12 cellular contexts compared by ENCODE assay signal in genomic region chr2:136255127-136255526, GRCh38.
"Had no signal": no experiment of that assay in that cellular context is flagged by ENCODE, and none has a peak within 500 bp of the region (broad histone marks: within the 10 kb centered on the region; RNA-seq: fewer than 3 reads in every experiment).

No MANE protein-coding gene starts in this region.

- H3K4me3 ChIP-seq: colonic mucosa, heart left ventricle, psoas muscle, tibial artery, uterus had no signal

- H3K36me3 ChIP-seq: colonic mucosa, heart left ventricle, tibial artery, uterus had no signal

- H3K4me1 ChIP-seq: colonic mucosa, psoas muscle, tibial artery, uterus had no signal

- DNase-seq: activated CD4-positive, alpha-beta T cell treated with anti-CD3 and anti-CD28 coated beads, Interleukin-2, amount 10 ng/mL, durations not matched to agents 7 days and 5 days; activated T-cell treated with anti-CD3 and anti-CD28 coated beads, Interleukin-2, amount 50 U/mL, for 4 hours; colonic mucosa; effector CD4-positive, alpha-beta T cell; heart left ventricle; psoas muscle; tibial artery; uterus had no signal

- H3K9me3 Mint-ChIP-seq: activated T-cell treated with anti-CD3 and anti-CD28 coated beads, Interleukin-2, amount 50 U/mL, for 4 hours; natural killer cell treated with Interleukin-12 subunit alpha and Interleukin-12 subunit beta and Interleukin-15 and Interleukin-18, amount 100 ng/mL, for 72 hours; T-helper 1 cell treated with Interleukin-12 subunit alpha and Interleukin-12 subunit beta and Interleukin-4 antibody, amounts not matched to agents 30 μg/mL and 1 μg/mL, for 36 hours had no signal

- H3K36me3 Mint-ChIP-seq: natural killer cell treated with Interleukin-12 subunit alpha and Interleukin-12 subunit beta and Interleukin-15 and Interleukin-18, amount 100 ng/mL, for 72 hours had no signal

- H3K27ac Mint-ChIP-seq: activated CD4-positive, alpha-beta T cell treated with anti-CD3 and anti-CD28 coated beads, Interleukin-2, amount 10 ng/mL, durations not matched to agents 7 days and 5 days; T-helper 1 cell treated with Interleukin-12 subunit alpha and Interleukin-12 subunit beta and Interleukin-4 antibody, amounts not matched to agents 30 μg/mL and 1 μg/mL, for 36 hours had no signal

- H3K27ac ChIP-seq: colonic mucosa, psoas muscle, tibial artery, uterus had no signal

- H3K9me3 ChIP-seq: colonic mucosa, heart left ventricle, psoas muscle, tibial artery, uterus had no signal

- FAIRE-seq: frontal cortex, islet of Langerhans had no signal

- H3K4me3 Mint-ChIP-seq: activated CD4-positive, alpha-beta T cell treated with anti-CD3 and anti-CD28 coated beads, Interleukin-2, amount 10 ng/mL, durations not matched to agents 7 days and 5 days; activated T-cell treated with anti-CD3 and anti-CD28 coated beads, Interleukin-2, amount 50 U/mL, for 4 hours; natural killer cell treated with Interleukin-12 subunit alpha and Interleukin-12 subunit beta and Interleukin-15 and Interleukin-18, amount 100 ng/mL, for 72 hours; T-helper 1 cell treated with Interleukin-12 subunit alpha and Interleukin-12 subunit beta and Interleukin-4 antibody, amounts not matched to agents 30 μg/mL and 1 μg/mL, for 36 hours had no signal

- H3K27me3 ChIP-seq: colonic mucosa, heart left ventricle, tibial artery, uterus had no signal

- ATAC-seq: activated T-cell treated with anti-CD3 and anti-CD28 coated beads, Interleukin-2, amount 50 U/mL, for 4 hours had no signal
